Comparison of ENCODE assay signal across 15 cellular contexts in genomic region chr3:134447371-134447770, GRCh38. TPM values are rescaled to one million over a fixed set of nuclear protein-coding genes. Genes with fewer than 3 reads are reported as not detected.
A peak's percentile ranks its signal among the peaks of the same experiment; 100 is the strongest.
DNase-seq lines count a peak whose midpoint lies in the region; TF ChIP-seq lines count a peak whose summit lies in the region.
"Had no signal": no experiment of that assay in that cellular context is flagged by ENCODE, and none has a peak within 500 bp of the region (broad histone marks: within the 10 kb centered on the region; RNA-seq: fewer than 3 reads in every experiment).

No MANE protein-coding gene starts in this region.

- no peaks in the 10 kb centered on the region for H4K20me1 ChIP-seq in GM23248 (ENCODE audit: insufficient read depth)
- no peaks in the 10 kb centered on the region for H4K20me1 ChIP-seq in neural progenitor cell (ENCODE audit: low read depth)

- H3K79me2 ChIP-seq in GM23248 (ENCODE audit: insufficient read depth): no peaks in the 10 kb centered on the region
- H3K79me2 ChIP-seq in neural progenitor cell (ENCODE audit: low read depth): no peaks in the 10 kb centered on the region

- H3K9ac ChIP-seq in GM23248: peak overlapping the region; percentile 26; the same call in 1 of the 2 replicates
- no peak overlapping the region for H3K9ac ChIP-seq in neural progenitor cell
- H3K9ac ChIP-seq: KMS-11 had no signal

- intact Hi-C loops in tibial artery (cut with DNase I; ENCODE audit: low total_unique reads): no loop called here

- DNase-seq in GM23248: no peak
- no peak for DNase-seq in brain microvascular endothelial cell
- DNase-seq in neural progenitor cell (ENCODE audit: low spot score): no peak
- DNase-seq in tibial artery: no peak
- no peak for DNase-seq in GM03348 (ENCODE audit: low spot score)
- no peak for DNase-seq in SW480 (ENCODE audit: low spot score)
- DNase-seq in amniotic stem cell (lab: John Stamatoyannopoulos, UW): no peak
- DNase-seq: DMS 273 treated with DMSO at 0.1 percent for 48 hours, GDM1, NCI-H1092, NCI-H146, NCI-H2081, NCI-H748 treated with DMSO at 0.1 percent for 48 hours, RPMI8226 had no signal

- peaks cover 31% of the 10 kb centered on the region for H3F3A ChIP-seq in GM23248 (ENCODE audit: insufficient read depth)
- H3F3A ChIP-seq in neural progenitor cell (ENCODE audit: low read depth): no peaks in the 10 kb centered on the region

- H3K4me1 ChIP-seq in GM23248 (ENCODE audit: insufficient read depth): peaks cover 46% of the 10 kb centered on the region
- H3K4me1 ChIP-seq in neural progenitor cell: peaks cover 4% of the 10 kb centered on the region
- peaks cover 0 to 42% (median 26%) of the 10 kb centered on the region in 4 donors for H3K4me1 ChIP-seq in tibial artery

- no peaks in the 10 kb centered on the region for H3K36me3 Mint-ChIP-seq in neural progenitor cell

- no peaks in the 10 kb centered on the region for H3K9me2 ChIP-seq in GM23248 (ENCODE audit: insufficient read depth)

- no peaks in the 10 kb centered on the region for H3K27me3 ChIP-seq in GM23248 (replicated peaks; ENCODE audit: insufficient read depth)
- H3K27me3 ChIP-seq in brain microvascular endothelial cell (replicated peaks): no peaks in the 10 kb centered on the region
- H3K27me3 ChIP-seq in neural progenitor cell: no peaks in the 10 kb centered on the region
- no peaks in the 10 kb centered on the region for H3K27me3 ChIP-seq in tibial artery

- peak overlapping the region; percentile 70 for H3K27ac ChIP-seq in GM23248
- peak overlapping the region; percentile 11 for H3K27ac ChIP-seq in brain microvascular endothelial cell
- no peak overlapping the region for H3K27ac ChIP-seq in neural progenitor cell
- peak overlapping the region; percentile 58 to 60 for H3K27ac ChIP-seq in tibial artery
- H3K27ac ChIP-seq: KMS-11 had no signal

- 100% methylated on average over 1 of the region's 1 CpG for WGBS in GM23248 (ENCODE audit: low coverage in 1 of 2, low lambda C conversion rate in 2 of 2, missing lambda C conversion rate in 2 of 2), 2 experiments

- H3K27me3 Mint-ChIP-seq in neural progenitor cell (ENCODE audit: insufficient read depth, low read depth): peaks cover 7% of the 10 kb centered on the region

- no peak overlapping the region for H2AFZ ChIP-seq in GM23248
- no peak overlapping the region for H2AFZ ChIP-seq in neural progenitor cell (replicated peaks)

- no peaks in the 10 kb centered on the region for H3K36me3 ChIP-seq in GM23248 (ENCODE audit: low read depth)
- no peaks in the 10 kb centered on the region for H3K36me3 ChIP-seq in brain microvascular endothelial cell (replicated peaks)
- H3K36me3 ChIP-seq in neural progenitor cell: no peaks in the 10 kb centered on the region
- no peaks in the 10 kb centered on the region for H3K36me3 ChIP-seq in tibial artery

- no peak overlapping the region for H3K4me3 Mint-ChIP-seq in neural progenitor cell

- H3K27ac Mint-ChIP-seq in neural progenitor cell: peak overlapping the region; percentile 19

- H3K4me2 ChIP-seq in GM23248 (ENCODE audit: unreplicated experiment) (peak overlapping the region; percentile 28), neural progenitor cell (no peak overlapping the region)
- H3K4me2 ChIP-seq: KMS-11 had no signal

- peaks cover 6% of the 10 kb centered on the region for H3K9me3 Mint-ChIP-seq in neural progenitor cell

- in situ Hi-C loops in GM23248 (cut with MboI) (no loop called here), brain microvascular endothelial cell (cut with HindIII; ENCODE audit: low pct_ligation_motif_present, low sequenced_read_pairs) (no loop called here)

- no peak overlapping the region for H3K4me3 ChIP-seq in GM23248
- no peak overlapping the region for H3K4me3 ChIP-seq in brain microvascular endothelial cell (ENCODE audit: low read depth, low read length)
- H3K4me3 ChIP-seq in neural progenitor cell: no peak overlapping the region
- no peak overlapping the region for H3K4me3 ChIP-seq in tibial artery

- no peak for TF ChIP-seq CTCF in brain microvascular endothelial cell (IDR thresholded peaks at IDR 0.05; ENCODE audit: low read depth, low read length, missing control alignments)
- no peak for TF ChIP-seq CTCF in neural progenitor cell (IDR thresholded peaks at IDR 0.05)
- TF ChIP-seq CTCF in tibial artery (IDR thresholded peaks at IDR 0.05): no peak

- H3K9me3 ChIP-seq in GM23248 (ENCODE audit: low read depth) (no peaks in the 10 kb centered on the region), neural progenitor cell (ENCODE audit: low read depth) (no peaks in the 10 kb centered on the region), tibial artery (no peaks in the 10 kb centered on the region)

- peaks cover 3% of the 10 kb centered on the region for H3K4me1 Mint-ChIP-seq in neural progenitor cell

RNA-seq across cellular contexts. Expression of gene ANAPC13, which starts 38.4 kb away (rescaled TPM):
- 93.5 and 108 TPM in 2 replicates for total RNA-seq in GM23248 (2014; rRNA removed; shearing (Covaris generic))
- 197 and 201 TPM in 2 replicates for polyA plus RNA-seq in GM23248 (2016; fragmentation: Nextera tagmentation; extraction: Ambion mirVana)
- 60.3 and 100 TPM in 2 replicates for total RNA-seq in neural progenitor cell (ENCODE audit: low replicate concordance)

RNA-seq across cellular contexts. Expression of gene CEP63, which starts 38.5 kb away (rescaled TPM):
- total RNA-seq in GM23248 (2014; rRNA removed; shearing (Covaris generic)): 12.6 and 21.0 TPM in 2 replicates
- 28.8 and 29.7 TPM in 2 replicates for polyA plus RNA-seq in GM23248 (2016; fragmentation: Nextera tagmentation; extraction: Ambion mirVana)
- 25.7 and 36.2 TPM in 2 replicates for total RNA-seq in neural progenitor cell (ENCODE audit: low replicate concordance)
